In genomic region chr2:15674637-15675455, GRCh38 we compare ENCODE assay signal across 17 cellular contexts.
DNase-seq lines count a peak whose midpoint lies in the region; ATAC-seq and TF ChIP-seq lines count a peak whose summit lies in the region.
"Had no signal": no experiment of that assay in that cellular context is flagged by ENCODE, and none has a peak within 500 bp of the region (broad histone marks: within the 10 kb centered on the region; RNA-seq: fewer than 3 reads in every experiment).

No MANE protein-coding gene starts in this region.

- no peaks in the 10 kb centered on the region for H3K27me3 ChIP-seq in breast epithelium
- no peaks in the 10 kb centered on the region for H3K27me3 ChIP-seq in brain microvascular endothelial cell (replicated peaks)
- H3K27me3 ChIP-seq in upper lobe of right lung = no peaks in the 10 kb centered on the region
- H3K27me3 ChIP-seq in adrenal gland = no peaks in the 10 kb centered on the region
- H3K27me3 ChIP-seq: cardiac muscle cell, transverse colon had no signal

- H3K9me3 ChIP-seq in breast epithelium (no peaks in the 10 kb centered on the region), upper lobe of right lung (no peaks in the 10 kb centered on the region), adrenal gland (replicated peaks in 1 of 3) (no peaks in the 10 kb centered on the region)
- H3K9me3 ChIP-seq: transverse colon had no signal

- TF ChIP-seq POLR2A in breast epithelium (IDR thresholded peaks at IDR 0.05) (no peak), adrenal gland (IDR thresholded peaks at IDR 0.05) (no peak)

- peak; percentile 84 for DNase-seq in MCF 10A (ENCODE audit: unreplicated experiment)
- DNase-seq in breast epithelium (ENCODE audit: low spot score in 2 of 2) = no peak
- peak; percentile 59 for DNase-seq in brain microvascular endothelial cell
- DNase-seq in kidney tubule cell (ENCODE audit: low spot score) = peak; percentile 99
- DNase-seq in upper lobe of right lung = no peak
- DNase-seq in adrenal gland = no peak
- no peak for DNase-seq in COR-L47 (lab: John Stamatoyannopoulos, UW)
- no peak for DNase-seq in NCI-H2171 (lab: John Stamatoyannopoulos, UW)
- DNase-seq: activated naive CD4-positive, alpha-beta T cell treated with Interleukin-2 at 50 U/mL for 16 hours; CD4-positive, alpha-beta T cell; effector memory CD4-positive, alpha-beta T cell; glutamatergic neuron; left colon; MV-4-11; transverse colon had no signal

- POLR2A ChIA-PET in MCF 10A (lab: Yijun Ruan, JAX) = no interaction called here

- H3K27me3 Mint-ChIP-seq in MCF 10A (ENCODE audit: insufficient read depth, unreplicated experiment) = no peaks in the 10 kb centered on the region

- H3K4me3 Mint-ChIP-seq in MCF 10A (ENCODE audit: unreplicated experiment) = no peak overlapping the region
- H3K4me3 Mint-ChIP-seq: CD4-positive, alpha-beta T cell had no signal

- no peak overlapping the region for H3K4me3 ChIP-seq in breast epithelium
- H3K4me3 ChIP-seq in brain microvascular endothelial cell (ENCODE audit: low read depth, low read length) = no peak overlapping the region
- H3K4me3 ChIP-seq in upper lobe of right lung = no peak overlapping the region
- no peak overlapping the region for H3K4me3 ChIP-seq in adrenal gland
- H3K4me3 ChIP-seq: cardiac muscle cell, transverse colon had no signal

- H3K36me3 ChIP-seq in breast epithelium (no peaks in the 10 kb centered on the region), brain microvascular endothelial cell (replicated peaks) (no peaks in the 10 kb centered on the region), upper lobe of right lung (no peaks in the 10 kb centered on the region), adrenal gland (replicated peaks in 1 of 2) (no peaks in the 10 kb centered on the region)
- H3K36me3 ChIP-seq: cardiac muscle cell, transverse colon had no signal

- H3K27ac ChIP-seq in breast epithelium (no peak overlapping the region), brain microvascular endothelial cell (peak overlapping the region; percentile 49), upper lobe of right lung (no peak overlapping the region), adrenal gland (no peak overlapping the region)
- H3K27ac ChIP-seq: 22Rv1, transverse colon had no signal

- no peak for TF ChIP-seq CTCF in MCF 10A (IDR thresholded peaks at IDR 0.05; ENCODE audit: unreplicated experiment)
- TF ChIP-seq CTCF in breast epithelium (IDR thresholded peaks at IDR 0.05) = no peak
- TF ChIP-seq CTCF in brain microvascular endothelial cell (IDR thresholded peaks at IDR 0.05; ENCODE audit: low read depth, low read length, missing control alignments) = no peak
- TF ChIP-seq CTCF in upper lobe of right lung (IDR thresholded peaks at IDR 0.05) = no peak
- no peak for TF ChIP-seq CTCF in adrenal gland (IDR thresholded peaks at IDR 0.05)

- in situ Hi-C loops in brain microvascular endothelial cell (cut with HindIII; ENCODE audit: low pct_ligation_motif_present, low sequenced_read_pairs) = no loop called here

- peaks cover 21% of the 10 kb centered on the region for H3K4me1 Mint-ChIP-seq in MCF 10A (ENCODE audit: insufficient read depth, unreplicated experiment)

- CTCF ChIA-PET in MCF 10A (lab: Yijun Ruan, JAX) = interaction anchor here (0.9 kb wide), 1 partner anchor 934 kb away, joined by 3 read pairs; no protein-coding TSS in a partner anchor

- ATAC-seq in upper lobe of right lung = peak; percentile 72

- H3K36me3 Mint-ChIP-seq in MCF 10A (ENCODE audit: insufficient read depth, unreplicated experiment) = peaks cover 5% of the 10 kb centered on the region

- no TSS peak for BruUV-seq in MCF 10A (replicated peaks; lab: Mats Ljungman, UMichigan)

- 91 to 94% (median 92%) methylated on average over 15 to 16 of the region's 16 CpGs for WGBS in adrenal gland, 4 donors

- H3K4me1 ChIP-seq in breast epithelium (no peaks in the 10 kb centered on the region), upper lobe of right lung (no peaks in the 10 kb centered on the region), adrenal gland (replicated peaks in 1 of 2) (no peaks in the 10 kb centered on the region)

- no peaks in the 10 kb centered on the region for H3K9me3 Mint-ChIP-seq in MCF 10A (ENCODE audit: unreplicated experiment)
- H3K9me3 Mint-ChIP-seq: CD4-positive, alpha-beta T cell had no signal

- H3K27ac Mint-ChIP-seq in MCF 10A (ENCODE audit: low read depth, unreplicated experiment) = peak overlapping the region; percentile 39
- H3K27ac Mint-ChIP-seq: CD4-positive, alpha-beta T cell had no signal

- intact Hi-C loops in MCF 10A (cut with micrococcal nuclease) = loop anchor here (1.0 kb wide), 2 partner anchors 35 to 55 kb away; no protein-coding TSS in a partner anchor
- intact Hi-C loops in breast epithelium (cut with DNase I; ENCODE audit: low total_unique reads) = no loop called here
- intact Hi-C loops in upper lobe of right lung (cut with DNase I) = no loop called here
- intact Hi-C loops in adrenal gland (cut with DNase I) = no loop called here

Comparison
In these comparisons a context has a peak if more than half of its experiments do, and no peak if none do; other contexts are left out.
1. DNase-seq: peak in MCF 10A (single experiment), brain microvascular endothelial cell (single experiment) and kidney tubule cell (single experiment); none in breast epithelium (0 of 2), upper lobe of right lung (single experiment), adrenal gland (0 of 7), COR-L47 (single experiment) and NCI-H2171 (single experiment).